In the genomic region with DNA sequence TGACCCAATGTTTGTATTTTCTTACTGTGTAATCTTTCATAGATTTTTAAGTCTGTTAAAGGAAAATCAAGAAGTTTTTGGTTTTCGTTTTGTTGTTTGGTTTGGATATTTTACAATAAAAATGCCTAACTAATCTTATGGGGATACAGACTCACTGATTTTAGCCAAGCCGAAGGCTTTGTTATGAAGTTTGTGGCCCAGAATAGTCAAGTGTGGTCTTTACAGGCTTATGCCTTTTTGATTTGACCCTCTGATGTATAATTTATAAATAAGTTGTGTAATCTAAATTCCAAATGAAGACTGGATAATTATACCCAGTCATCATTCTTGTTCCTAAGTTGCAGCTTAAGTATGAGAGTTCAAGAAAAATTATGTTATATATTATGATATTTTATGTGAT, we compare ENCODE assay signal across 9 cellular contexts.
"Had no signal": no experiment of that assay in that cellular context is flagged by ENCODE, and none has a peak within 500 bp of the region (broad histone marks: within the 10 kb centered on the region; RNA-seq: fewer than 3 reads in every experiment).

No MANE protein-coding gene starts in this region.

- H3K4me3 ChIP-seq: GM23248, HAP-1, K562 had no signal

- H3K9me3 ChIP-seq: HAP-1 had no signal

- H3K9ac ChIP-seq: GM23248 had no signal

- H3K4me1 ChIP-seq: HAP-1 had no signal

- H3K36me3 ChIP-seq: HAP-1 had no signal

- H3K27ac ChIP-seq: GM23248 had no signal

- DNase-seq: GM23248, GOT3, H7, HFFc6, IMR-90, KG1 had no signal

- H2AFZ ChIP-seq: GM23248 had no signal

- ATAC-seq: HCT116, K562 had no signal
